In the genomic region with DNA sequence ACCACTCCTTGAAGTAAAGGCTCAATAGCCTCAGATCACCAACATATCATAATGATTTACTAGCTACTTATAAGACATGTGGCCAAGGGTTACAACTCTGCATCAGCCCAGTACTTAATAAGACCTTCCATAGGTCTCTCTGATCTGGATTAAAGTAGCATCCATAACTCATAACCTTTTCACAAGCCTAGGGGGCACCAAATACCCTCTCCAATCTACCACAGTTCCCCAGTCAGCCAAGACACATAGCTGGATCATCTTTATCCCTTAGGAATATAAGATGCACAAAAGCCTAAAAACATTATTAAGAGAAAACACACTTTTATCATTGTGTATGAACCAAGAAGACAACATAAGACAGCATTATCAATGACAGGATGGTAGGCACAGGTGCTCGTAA, we compare ENCODE assay signal across 11 cellular contexts. TPM values are rescaled to one million over a fixed set of nuclear protein-coding genes. Genes with fewer than 3 reads are reported as not detected.
DNase-seq lines count a peak whose midpoint lies in the region; ATAC-seq and TF ChIP-seq lines count a peak whose summit lies in the region.
"Had no signal": no experiment of that assay in that cellular context is flagged by ENCODE, and none has a peak within 500 bp of the region (broad histone marks: within the 10 kb centered on the region; RNA-seq: fewer than 3 reads in every experiment).

No MANE protein-coding gene starts in this region.

- H2AK9ac ChIP-seq in IMR-90 (replicated peaks; ENCODE audit: low read depth, low read length, poor library complexity) = no peak overlapping the region

- in situ Hi-C loops in IMR-90 (cut with MboI; ENCODE audit: low sequenced_read_pairs) = no loop called here
- in situ Hi-C loops in mammary epithelial cell (cut with MboI; ENCODE audit: low sequenced_read_pairs in 2 of 2) = no loop called here

- CTCF ChIA-PET in IMR-90 (lab: Yijun Ruan, JAX) (no interaction called here), mammary epithelial cell (lab: Charles Lee; ENCODE audit: low non-redundant PET) (interaction anchor here (0.6 kb wide), 1 partner anchor 82 kb away, joined by 3 read pairs; no protein-coding TSS in a partner anchor)
- CTCF ChIA-PET in naive thymus-derived CD4-positive, alpha-beta T cell (lab: Charles Lee) = interaction anchor here (2.5 to 2.7 kb wide), 2 partner anchors 56 to 85 kb away, joined by 9 to 10 read pairs; no protein-coding TSS in a partner anchor

- no peaks in the 10 kb centered on the region for H3K27me3 ChIP-seq in IMR-90 (ENCODE audit: control insufficient read depth, insufficient read depth, low read length)
- H3K27me3 ChIP-seq in mammary epithelial cell (ENCODE audit: insufficient read depth, low read length) = no peaks in the 10 kb centered on the region
- H3K27me3 ChIP-seq in naive thymus-derived CD4-positive, alpha-beta T cell (ENCODE audit: control insufficient read depth in 2 of 2, insufficient read depth in 2 of 2, low read length in 2 of 2) = no peaks in the 10 kb centered on the region
- no peaks in the 10 kb centered on the region for H3K27me3 ChIP-seq in left lung

- no TSS peak for BruUV-seq in IMR-90 (replicated peaks; lab: Mats Ljungman, UMichigan)
- BruUV-seq in mammary epithelial cell (replicated peaks; lab: Mats Ljungman, UMichigan) = no TSS peak

- H2BK15ac ChIP-seq in IMR-90 (ENCODE audit: low read depth, low read length) = no peak overlapping the region

- no peak overlapping the region for H2AK5ac ChIP-seq in IMR-90 (ENCODE audit: low read depth, low read length)

- no peak overlapping the region for H3K23ac ChIP-seq in IMR-90 (ENCODE audit: low read depth, low read length)

- no peak for TF ChIP-seq POLR2A in IMR-90 (IDR thresholded peaks at IDR 0.05; ENCODE audit: low read depth, low read length)

- ATAC-seq in IMR-90 (ENCODE audit: low read depth) = no peak
- ATAC-seq in naive thymus-derived CD4-positive, alpha-beta T cell = peak; percentile 51
- ATAC-seq in left lung = no peak
- ATAC-seq in GM21423 (IDR thresholded peaks at IDR 0.05; ENCODE audit: unreplicated experiment) = no peak

- peak overlapping the region in 1 of 9 donors; percentile 34 for H3K27ac Mint-ChIP-seq in naive thymus-derived CD4-positive, alpha-beta T cell
- H3K27ac Mint-ChIP-seq: activated naive CD8-positive, alpha-beta T cell had no signal

- H3K4me1 ChIP-seq in IMR-90 (ENCODE audit: control insufficient read depth, insufficient read depth, low read length) = no peaks in the 10 kb centered on the region
- no peaks in the 10 kb centered on the region for H3K4me1 ChIP-seq in mammary epithelial cell (ENCODE audit: insufficient read depth, low read length)
- peaks cover 0 to 2% of the 10 kb centered on the region in 2 donors for H3K4me1 ChIP-seq in naive thymus-derived CD4-positive, alpha-beta T cell (ENCODE audit: control insufficient read depth in 2 of 2, insufficient read depth in 2 of 2, low read length in 2 of 2)
- no peaks in the 10 kb centered on the region for H3K4me1 ChIP-seq in left lung

- H3K4me2 ChIP-seq in IMR-90 (ENCODE audit: low read depth, low read length) (no peak overlapping the region), mammary epithelial cell (ENCODE audit: insufficient read depth, low read depth, low read length) (no peak overlapping the region)

- no peak overlapping the region for H4K5ac ChIP-seq in IMR-90 (ENCODE audit: low read depth, low read length)

- H3K27ac ChIP-seq in IMR-90 (ENCODE audit: insufficient read depth, low read length) = no peak overlapping the region
- H3K27ac ChIP-seq in mammary epithelial cell (ENCODE audit: insufficient read depth, low read depth, low read length) = no peak overlapping the region
- H3K27ac ChIP-seq in naive thymus-derived CD4-positive, alpha-beta T cell (ENCODE audit: low read depth, low read length) = no peak overlapping the region
- no peak overlapping the region for H3K27ac ChIP-seq in left lung
- H3K27ac ChIP-seq: epithelial cell of prostate had no signal

- dilution Hi-C loops in IMR-90 (cut with HindIII; ENCODE audit: low sequenced_read_pairs, unreplicated experiment) (no loop called here), mammary epithelial cell (cut with HindIII; ENCODE audit: low sequenced_read_pairs) (no loop called here)

- H3K4me3 ChIP-seq in IMR-90 (ENCODE audit: insufficient read depth, low read depth, low read length) (no peak overlapping the region), mammary epithelial cell (replicated peaks in 1 of 3; ENCODE audit: insufficient read depth in 1 of 3, low read depth in 2 of 3, low read length in 3 of 3) (no peak overlapping the region), left lung (no peak overlapping the region)
- no peak overlapping the region for H3K4me3 ChIP-seq in naive thymus-derived CD4-positive, alpha-beta T cell (ENCODE audit: low read length)

- H3K4me3 Mint-ChIP-seq in naive thymus-derived CD4-positive, alpha-beta T cell = no peak overlapping the region
- H3K4me3 Mint-ChIP-seq: activated naive CD8-positive, alpha-beta T cell had no signal

- no peaks in the 10 kb centered on the region for H3K9me3 Mint-ChIP-seq in naive thymus-derived CD4-positive, alpha-beta T cell

- POLR2A ChIA-PET in IMR-90 (lab: Charles Lee; ENCODE audit: unreplicated experiment) = no interaction called here
- POLR2A ChIA-PET in naive thymus-derived CD4-positive, alpha-beta T cell (lab: Charles Lee) = no interaction called here

- no CpG with 5 or more reads among the region's 1 CpG for WGBS in IMR-90 (ENCODE audit: extremely low coverage in 2 of 2, insufficient read length in 1 of 2), 2 experiments
- 92% methylated on average over 1 of the region's 1 CpG for WGBS in mammary epithelial cell (ENCODE audit: low coverage, missing lambda C conversion rate)

- 0 out of 2 replicates have a peak, but pooled peaks have one; percentile 14 for TF ChIP-seq CTCF in IMR-90 (conservative IDR thresholded peaks at IDR 0.05; ENCODE audit: low read depth, low read length)
- peak; percentile 7 to 31 for TF ChIP-seq CTCF in mammary epithelial cell (conservative IDR thresholded peaks at IDR 0.05 in 1 of 2, IDR thresholded peaks at IDR 0.05 in 1 of 2; ENCODE audit: extremely low read depth in 1 of 2, insufficient read depth in 1 of 2, low read depth in 1 of 2, low read length in 2 of 2)
- TF ChIP-seq CTCF in left lung (IDR thresholded peaks at IDR 0.05) = no peak

- H3K56ac ChIP-seq in IMR-90 (ENCODE audit: extremely low read depth, insufficient read depth, low read length) = no peak overlapping the region

- no peak overlapping the region for H2BK120ac ChIP-seq in IMR-90 (ENCODE audit: low read depth, low read length)

- no peak overlapping the region for H3K9ac ChIP-seq in IMR-90 (ENCODE audit: low read depth, low read length)
- no peak overlapping the region for H3K9ac ChIP-seq in mammary epithelial cell (ENCODE audit: insufficient read depth, low read length)

- no peak overlapping the region for H2AFZ ChIP-seq in IMR-90 (replicated peaks; ENCODE audit: low read length, poor library complexity)
- H2AFZ ChIP-seq in mammary epithelial cell (ENCODE audit: low read depth, low read length) = no peak overlapping the region

- H3K79me2 ChIP-seq in mammary epithelial cell (ENCODE audit: insufficient read depth, low read length) = no peaks in the 10 kb centered on the region

- H4K8ac ChIP-seq in IMR-90 (ENCODE audit: low read depth in 2 of 2, low read length in 2 of 2) = no peak overlapping the region

- H4K20me1 ChIP-seq in IMR-90 (ENCODE audit: insufficient read depth, low read length) (no peaks in the 10 kb centered on the region), mammary epithelial cell (ENCODE audit: insufficient read depth, low read length) (no peaks in the 10 kb centered on the region)

- peaks cover 9 to 19% of the 10 kb centered on the region in 2 experiments; a peak in 3 of 4 replicates for H3K79me1 ChIP-seq in IMR-90 (ENCODE audit: low read depth in 1 of 2, low read length in 2 of 2)

- H4K91ac ChIP-seq in IMR-90 (ENCODE audit: insufficient read depth, low read depth, low read length) = no peak overlapping the region

- no peaks in the 10 kb centered on the region for H3K27me3 Mint-ChIP-seq in naive thymus-derived CD4-positive, alpha-beta T cell
- H3K27me3 Mint-ChIP-seq: activated naive CD8-positive, alpha-beta T cell had no signal

- TF ChIP-seq RAD21 in IMR-90 (IDR thresholded peaks at IDR 0.05; ENCODE audit: low read length) = peak; percentile 31; the same call in 1 of the 2 replicates

- peaks cover 0 to 14% (median 10%) of the 10 kb centered on the region in 7 donors for H3K4me1 Mint-ChIP-seq in naive thymus-derived CD4-positive, alpha-beta T cell

- H2BK20ac ChIP-seq in IMR-90 (ENCODE audit: low read depth, low read length) = no peak overlapping the region

- peaks cover 3% of the 10 kb centered on the region; the same call in 1 of the 2 replicates for H3K36me3 ChIP-seq in IMR-90 (ENCODE audit: control insufficient read depth, insufficient read depth, low read length)
- H3K36me3 ChIP-seq in mammary epithelial cell (ENCODE audit: insufficient read depth, low read length) = peaks cover 2% of the 10 kb centered on the region
- no peaks in the 10 kb centered on the region for H3K36me3 ChIP-seq in naive thymus-derived CD4-positive, alpha-beta T cell (ENCODE audit: control insufficient read depth in 2 of 3, insufficient read depth in 3 of 3, low read length in 3 of 3)
- H3K36me3 ChIP-seq in left lung = no peaks in the 10 kb centered on the region

- H3K9me3 ChIP-seq in IMR-90 (ENCODE audit: control insufficient read depth, insufficient read depth, low read length) (no peaks in the 10 kb centered on the region), mammary epithelial cell (replicated peaks; ENCODE audit: insufficient read depth, low read length) (no peaks in the 10 kb centered on the region), left lung (no peaks in the 10 kb centered on the region)
- no peaks in the 10 kb centered on the region for H3K9me3 ChIP-seq in naive thymus-derived CD4-positive, alpha-beta T cell (ENCODE audit: control insufficient read depth in 2 of 3, low read length in 3 of 3)

- intact Hi-C loops in IMR-90 (cut with micrococcal nuclease) (loop anchor here (5.0 kb wide), 1 partner anchor 84 kb away; no protein-coding TSS in a partner anchor), mammary epithelial cell (cut with micrococcal nuclease) (loop anchor here (1.0 to 10.0 kb wide), 2 partner anchors 85 to 267 kb away; no protein-coding TSS in a partner anchor), left lung (cut with DNase I) (no loop called here)
- intact Hi-C loops in naive thymus-derived CD4-positive, alpha-beta T cell (cut with micrococcal nuclease) = loop anchor here (1.0 to 10.0 kb wide), 5 partner anchors 56 to 268 kb away; no protein-coding TSS in a partner anchor

- H3K14ac ChIP-seq in IMR-90 (replicated peaks; ENCODE audit: low read depth, low read length) = no peak overlapping the region

- peaks cover 3% of the 10 kb centered on the region; the same call in 1 of the 2 replicates for H3K9me1 ChIP-seq in IMR-90 (ENCODE audit: insufficient read depth, low read length)

- H3K36me3 Mint-ChIP-seq in naive thymus-derived CD4-positive, alpha-beta T cell = peaks cover 2 to 11% (median 5%) of the 10 kb centered on the region in 5 donors

- H3K18ac ChIP-seq in IMR-90 (ENCODE audit: low read depth, low read length) = no peak overlapping the region

- no peak overlapping the region for H2BK5ac ChIP-seq in IMR-90 (ENCODE audit: low read depth, low read length, poor library complexity, severe bottlenecking)

- DNase-seq in EH (ENCODE audit: low read depth) (peak; percentile 45), IMR-90 (no peak), mammary epithelial cell (no peak), NCI-H146 treated with DMSO at 0.1 percent for 48 hours (lab: John Stamatoyannopoulos, UW; ENCODE audit: unreplicated experiment) (no peak), left lung (no peak), medulla oblongata (ENCODE audit: extremely low spot score) (no peak)
- DNase-seq in naive thymus-derived CD4-positive, alpha-beta T cell = peak in 2 of 9 donors; percentile 11 to 24
- DNase-seq: NCI-H1105 had no signal

- H3K4ac ChIP-seq in IMR-90 (ENCODE audit: low read depth, low read length) = no peak overlapping the region

RNA-seq across cellular contexts. Expression of gene SSX2IP, which starts 22.1 kb away (rescaled TPM):
- total RNA-seq in IMR-90 (2012; rRNA removed) (13.4 and 22.8 TPM in 2 replicates), mammary epithelial cell (10 to 100 TPM; 11.3 to 22.5 TPM), left lung (10 to 100 TPM; 10.1 to 11.7 TPM)
- polyA plus RNA-seq in IMR-90 (2012; rRNA removed) (4.6 and 7.7 TPM in 2 replicates), mammary epithelial cell (5.2 TPM)
- polyA plus RNA-seq in IMR-90 (2012; cell fraction: cytosol; rRNA removed) = 0.77 and 1.4 TPM in 2 replicates
- polyA plus RNA-seq in IMR-90 (2012; cell fraction: nucleus; rRNA removed; ENCODE audit: low replicate concordance) = 0.90 and 7.3 TPM in 2 replicates
- 2.7 TPM for polyA minus RNA-seq in mammary epithelial cell
- total RNA-seq in naive thymus-derived CD4-positive, alpha-beta T cell = 10 to 100 TPM in 1 of 5 experiments, 1 to 10 TPM in 4; 7.5 to 13.4 (median 8.1) TPM
- polyA plus RNA-seq in naive thymus-derived CD4-positive, alpha-beta T cell = 1 to 10 TPM; 8.4 to 8.8 TPM

Comparison
In these comparisons a context has a peak if more than half of its experiments do, and no peak if none do; other contexts are left out.
1. CTCF ChIP-seq: peak in IMR-90 (single experiment) and mammary epithelial cell (2 of 2); none in left lung (0 of 2).
2. intact Hi-C loops: an anchor here in IMR-90 (5.0 kb wide), mammary epithelial cell (1.0 to 10.0 kb wide) and naive thymus-derived CD4-positive, alpha-beta T cell (1.0 to 10.0 kb wide); none called in left lung.